In genomic region chr4:131566026-131566425, GRCh38 we compare ENCODE assay signal across 15 cellular contexts.
DNase-seq lines count a peak whose midpoint lies in the region; ATAC-seq and TF ChIP-seq lines count a peak whose summit lies in the region.
"Had no signal": no experiment of that assay in that cellular context is flagged by ENCODE, and none has a peak within 500 bp of the region (broad histone marks: within the 10 kb centered on the region; RNA-seq: fewer than 3 reads in every experiment).

No MANE protein-coding gene starts in this region.

- no peak for DNase-seq in DND-41
- DNase-seq in HT1080 (ENCODE audit: low read depth): peak; percentile 65
- DNase-seq in epithelial cell of esophagus (ENCODE audit: low read depth): peak; percentile 68
- DNase-seq in kidney tubule cell (ENCODE audit: low spot score): peak; percentile 5
- no peak for DNase-seq in ascending aorta (ENCODE audit: low spot score in 2 of 2)
- DNase-seq in head of caudate nucleus: no peak
- DNase-seq: BE2C; CD8-positive, alpha-beta T cell; DMS53; GOT3; H9; HFFc6 had no signal

- no peaks in the 10 kb centered on the region for H4K20me1 ChIP-seq in DND-41 (ENCODE audit: insufficient read depth, low read length)

- H3K4me1 ChIP-seq in DND-41 (ENCODE audit: insufficient read depth, low read length) (no peaks in the 10 kb centered on the region), ascending aorta (no peaks in the 10 kb centered on the region)
- H3K4me1 ChIP-seq: BE2C had no signal

- peak overlapping the region; percentile 18; the same call in 1 of the 2 replicates for H2AFZ ChIP-seq in DND-41 (ENCODE audit: low read depth, low read length)

- H3K27ac ChIP-seq in DND-41 (ENCODE audit: low read length): no peak overlapping the region
- no peak overlapping the region for H3K27ac ChIP-seq in ascending aorta
- H3K27ac ChIP-seq: C4-2B had no signal

- no peak for TF ChIP-seq CTCF in DND-41 (IDR thresholded peaks at IDR 0.05; ENCODE audit: borderline replicate concordance, extremely low read depth, low read length, poor library complexity, severe bottlenecking)
- TF ChIP-seq CTCF in epithelial cell of esophagus (IDR thresholded peaks at IDR 0.05; ENCODE audit: insufficient read depth, low read depth, low read length, missing control alignments): no peak
- TF ChIP-seq CTCF in ascending aorta (IDR thresholded peaks at IDR 0.05): no peak

- H3K4me3 ChIP-seq in DND-41 (ENCODE audit: low read depth in 1 of 2, low read length in 2 of 2) (no peak overlapping the region), epithelial cell of esophagus (ENCODE audit: low read length) (no peak overlapping the region), ascending aorta (no peak overlapping the region)
- H3K4me3 ChIP-seq: GM12878 had no signal

- H3K79me2 ChIP-seq in DND-41 (ENCODE audit: insufficient read depth, low read length): no peaks in the 10 kb centered on the region

- H3K27me3 ChIP-seq in DND-41 (ENCODE audit: insufficient read depth, low read length, poor library complexity) (no peaks in the 10 kb centered on the region), ascending aorta (no peaks in the 10 kb centered on the region)
- H3K27me3 ChIP-seq: BE2C had no signal

- no peaks in the 10 kb centered on the region for H3K36me3 ChIP-seq in DND-41 (ENCODE audit: insufficient read depth, low read length)
- no peaks in the 10 kb centered on the region for H3K36me3 ChIP-seq in ascending aorta
- H3K36me3 ChIP-seq: BE2C had no signal

- intact Hi-C loops in ascending aorta (cut with DNase I) (no loop called here), head of caudate nucleus (cut with DNase I) (no loop called here)

- no peak for ATAC-seq in DND-41 (ENCODE audit: insufficient read depth, low read depth)
- ATAC-seq in GM21447 (IDR thresholded peaks at IDR 0.05; ENCODE audit: unreplicated experiment): no peak
- ATAC-seq: CD8-positive, alpha-beta T cell; GM12878 had no signal

- peaks cover 30% of the 10 kb centered on the region for H3K9me3 ChIP-seq in DND-41 (ENCODE audit: insufficient read depth, low read length, severe bottlenecking)
- H3K9me3 ChIP-seq in ascending aorta: no peaks in the 10 kb centered on the region
- H3K9me3 ChIP-seq: BE2C had no signal

- no peak overlapping the region for H3K4me2 ChIP-seq in DND-41 (ENCODE audit: insufficient read depth, low read length)

- no peak overlapping the region for H3K9ac ChIP-seq in DND-41 (ENCODE audit: low read depth, low read length)

Comparison
In these comparisons a context has a peak if more than half of its experiments do, and no peak if none do; other contexts are left out.
1. DNase-seq: peak in HT1080 (single experiment), epithelial cell of esophagus (single experiment) and kidney tubule cell (single experiment); none in DND-41 (single experiment), ascending aorta (0 of 2) and head of caudate nucleus (0 of 42).